7 cellular contexts compared by ENCODE assay signal in genomic region chr11:63435351-63435750, GRCh38. TPM values are rescaled to one million over a fixed set of nuclear protein-coding genes. Genes with fewer than 3 reads are reported as not detected.
"Had no signal": no experiment of that assay in that cellular context is flagged by ENCODE, and none has a peak within 500 bp of the region (broad histone marks: within the 10 kb centered on the region; RNA-seq: fewer than 3 reads in every experiment).

No MANE protein-coding gene starts in this region.

RNA-seq across cellular contexts. Expression of gene PLAAT5, which starts 55.6 kb away (rescaled TPM):
- total RNA-seq: LHCN-M2; MCF 10A; NCI-H460; PC-3; RPMI7951; SK-MEL-5; T-helper 1 cell treated with Interleukin-12 subunit alpha and Interleukin-12 subunit beta and Interleukin-4 antibody, amounts not matched to agents 30 ng/mL and 1 ng/mL, for 36 hours had no signal
